In the genomic region with DNA sequence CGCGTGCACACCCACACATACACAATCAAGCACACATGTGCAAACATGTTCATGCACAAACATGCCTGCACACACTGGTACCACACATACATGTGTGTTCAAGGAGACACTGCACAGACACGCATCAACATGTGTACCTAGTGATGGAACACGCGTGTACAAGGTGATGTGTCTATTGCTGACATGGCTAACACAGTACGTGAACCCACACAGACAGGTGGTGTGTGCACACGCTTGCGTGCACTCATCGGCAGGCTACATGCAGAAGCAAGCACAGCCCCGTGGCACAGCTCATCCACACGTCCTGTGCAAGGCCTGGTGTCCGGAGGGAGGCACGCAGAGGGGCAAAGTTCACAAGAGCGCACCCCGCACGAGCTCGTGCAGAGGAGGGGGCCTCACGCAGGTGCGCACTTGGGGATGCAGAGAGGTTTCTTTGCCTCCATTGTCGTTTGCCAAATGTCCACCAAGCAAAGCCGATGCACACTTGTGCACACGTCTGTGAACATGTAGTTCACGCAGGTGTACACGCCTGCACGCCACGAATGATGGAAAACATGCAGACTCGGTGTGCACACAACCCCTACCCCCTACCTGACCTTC, we compare ENCODE assay signal across 8 cellular contexts. TPM values are rescaled to one million over a fixed set of nuclear protein-coding genes. Genes with fewer than 3 reads are reported as not detected.
DNase-seq lines count a peak whose midpoint lies in the region; ATAC-seq and TF ChIP-seq lines count a peak whose summit lies in the region.

No MANE protein-coding gene starts in this region.

- H3K27me3 ChIP-seq in AG04450 (ENCODE audit: control insufficient read depth, insufficient read depth, low read length) = no peaks in the 10 kb centered on the region
- no peaks in the 10 kb centered on the region for H3K27me3 ChIP-seq in IMR-90 (ENCODE audit: control insufficient read depth, insufficient read depth, low read length)
- H3K27me3 ChIP-seq in muscle layer of duodenum (ENCODE audit: low read depth, low read length) = no peaks in the 10 kb centered on the region

- no peak for TF ChIP-seq RAD21 in IMR-90 (IDR thresholded peaks at IDR 0.05; ENCODE audit: low read length)

- peak overlapping the region; percentile 76 for H4K91ac ChIP-seq in IMR-90 (ENCODE audit: insufficient read depth, low read depth, low read length)

- no peak overlapping the region for H2BK120ac ChIP-seq in IMR-90 (ENCODE audit: low read depth, low read length)

- H3K79me1 ChIP-seq in IMR-90 (ENCODE audit: low read depth in 1 of 2, low read length in 2 of 2) = peaks cover 6 to 62% of the 10 kb centered on the region in 2 experiments; a peak in 3 of 4 replicates

- TF ChIP-seq POLR2A in IMR-90 (IDR thresholded peaks at IDR 0.05; ENCODE audit: low read depth, low read length) = no peak

- H3K4me1 ChIP-seq in IMR-90 (ENCODE audit: control insufficient read depth, insufficient read depth, low read length) (peaks cover 31% of the 10 kb centered on the region), muscle layer of duodenum (ENCODE audit: control insufficient read depth in 1 of 2, insufficient read depth in 2 of 2, low read length in 2 of 2) (peaks cover 16 to 49% of the 10 kb centered on the region in 2 donors)

- WGBS in IMR-90 (ENCODE audit: extremely low coverage in 2 of 2, insufficient read length in 1 of 2), 2 experiments = 39% methylated on average over 24 of the region's 27 CpGs; no CpG with 5 or more reads in 1 of the 2 experiments

- ATAC-seq in IMR-90 (ENCODE audit: low read depth) (no peak), HG03159 (IDR thresholded peaks at IDR 0.05; ENCODE audit: unreplicated experiment) (no peak), GM21360 (IDR thresholded peaks at IDR 0.05; ENCODE audit: unreplicated experiment) (no peak), left lobe of liver (no peak), GM18511 (IDR thresholded peaks at IDR 0.05; ENCODE audit: unreplicated experiment) (no peak)

- H2AK5ac ChIP-seq in IMR-90 (ENCODE audit: low read depth, low read length) = peak overlapping the region; percentile 91

- H2BK20ac ChIP-seq in IMR-90 (ENCODE audit: low read depth, low read length) = no peak overlapping the region

- H3K23ac ChIP-seq in IMR-90 (ENCODE audit: low read depth, low read length) = peak overlapping the region; percentile 94

- peak overlapping the region in 1 of 2 experiments; percentile 5; a peak in 1 of 4 replicates for H4K8ac ChIP-seq in IMR-90 (ENCODE audit: low read depth in 2 of 2, low read length in 2 of 2)

- H4K5ac ChIP-seq in IMR-90 (ENCODE audit: low read depth, low read length) = no peak overlapping the region

- DNase-seq in AG04450 (ENCODE audit: low read depth, low spot score) (no peak), IMR-90 (no peak), cardiac fibroblast (ENCODE audit: low read depth in 2 of 2) (peak in 1 of 2 donors; percentile 30), left lobe of liver (ENCODE audit: low spot score) (no peak)

- TF ChIP-seq CTCF in AG04450 (IDR thresholded peaks at IDR 0.05; ENCODE audit: low read depth, low read length) (no peak), IMR-90 (conservative IDR thresholded peaks at IDR 0.05; ENCODE audit: low read depth, low read length) (no peak), cardiac fibroblast (IDR thresholded peaks at IDR 0.05; ENCODE audit: low read depth, low read length) (no peak)

- H3K9me3 ChIP-seq in AG04450 (ENCODE audit: control insufficient read depth, insufficient read depth, low read length) (no peaks in the 10 kb centered on the region; the same call in 1 of the 2 replicates), IMR-90 (ENCODE audit: control insufficient read depth, insufficient read depth, low read length) (no peaks in the 10 kb centered on the region), muscle layer of duodenum (ENCODE audit: control insufficient read depth in 1 of 2, low read length in 2 of 2) (no peaks in the 10 kb centered on the region)

- dilution Hi-C loops in IMR-90 (cut with HindIII; ENCODE audit: low sequenced_read_pairs, unreplicated experiment) = no loop called here

- 0 out of 2 replicates have a peak overlapping the region, but pooled peaks have one; percentile 25 for H3K18ac ChIP-seq in IMR-90 (ENCODE audit: low read depth, low read length)

- peak overlapping the region; percentile 91 for H3K9ac ChIP-seq in IMR-90 (ENCODE audit: low read depth, low read length)

- peak overlapping the region; percentile 90 for H3K4ac ChIP-seq in IMR-90 (ENCODE audit: low read depth, low read length)

- H3K9me1 ChIP-seq in IMR-90 (ENCODE audit: insufficient read depth, low read length) = peaks cover 3% of the 10 kb centered on the region

- peak overlapping the region; percentile 97 for H2AFZ ChIP-seq in IMR-90 (replicated peaks; ENCODE audit: low read length, poor library complexity)

- POLR2A ChIA-PET in AG04450 (lab: Yijun Ruan, JAX) = no interaction called here
- POLR2A ChIA-PET in IMR-90 (lab: Charles Lee; ENCODE audit: unreplicated experiment) = no interaction called here

- peak overlapping the region; percentile 79 for H2BK5ac ChIP-seq in IMR-90 (ENCODE audit: low read depth, low read length, poor library complexity, severe bottlenecking)

- H3K36me3 ChIP-seq in IMR-90 (ENCODE audit: control insufficient read depth, insufficient read depth, low read length) = peaks cover 19% of the 10 kb centered on the region
- H3K36me3 ChIP-seq in muscle layer of duodenum (ENCODE audit: control insufficient read depth in 1 of 2, insufficient read depth in 2 of 2, low read length in 2 of 2) = peaks cover 9% of the 10 kb centered on the region in 2 donors

- peak overlapping the region; percentile 21 for H3K27ac ChIP-seq in AG04450 (ENCODE audit: low read depth, low read length)
- H3K27ac ChIP-seq in IMR-90 (ENCODE audit: insufficient read depth, low read length) = peak overlapping the region; percentile 89
- no peak overlapping the region for H3K27ac ChIP-seq in muscle layer of duodenum (ENCODE audit: low read length)

- H2AK9ac ChIP-seq in IMR-90 (replicated peaks; ENCODE audit: low read depth, low read length, poor library complexity) = peak overlapping the region; percentile 97

- in situ Hi-C loops in IMR-90 (cut with MboI; ENCODE audit: low sequenced_read_pairs) = no loop called here

- BruUV-seq in IMR-90 (replicated peaks; lab: Mats Ljungman, UMichigan) = no TSS peak

- CTCF ChIA-PET in AG04450 (lab: Charles Lee) = no interaction called here
- CTCF ChIA-PET in IMR-90 (lab: Yijun Ruan, JAX) = no interaction called here

- H3K4me2 ChIP-seq in IMR-90 (ENCODE audit: low read depth, low read length) = peak overlapping the region; percentile 100

- peak overlapping the region; percentile 61 for H3K14ac ChIP-seq in IMR-90 (replicated peaks; ENCODE audit: low read depth, low read length)

- H4K20me1 ChIP-seq in IMR-90 (ENCODE audit: insufficient read depth, low read length) = peaks cover 45% of the 10 kb centered on the region

- no peak overlapping the region for H2BK15ac ChIP-seq in IMR-90 (ENCODE audit: low read depth, low read length)

- intact Hi-C loops in IMR-90 (cut with micrococcal nuclease) = loop anchor here (5.0 kb wide), 2 partner anchors 51 to 184 kb away; partner anchors contain the start of gene MXRA8

- peak overlapping the region; percentile 38; the same call in 1 of the 2 replicates for H3K56ac ChIP-seq in IMR-90 (ENCODE audit: extremely low read depth, insufficient read depth, low read length)

- H3K4me3 ChIP-seq in AG04450 (ENCODE audit: low read depth, low read length) (peak overlapping the region; percentile 72), IMR-90 (ENCODE audit: insufficient read depth, low read depth, low read length) (peak overlapping the region; percentile 93), cardiac fibroblast (replicated peaks in 1 of 2; ENCODE audit: low read depth in 2 of 2, low read length in 2 of 2) (peak overlapping the region; percentile 61 to 79), muscle layer of duodenum (ENCODE audit: low read depth in 1 of 2, low read length in 2 of 2) (peak overlapping the region; percentile 62 to 90)

TF ChIP-seq in IMR-90, 13 proteins besides CTCF, POLR2A, EP300 and RAD21 (continues in another document):
- TF ChIP-seq FOS (IDR thresholded peaks at IDR 0.05; ENCODE audit: low read depth, low read length) (no peak), RCOR1 (IDR thresholded peaks at IDR 0.05; ENCODE audit: insufficient replicate concordance, low read length) (no peak)

RNA-seq across cellular contexts. Expression of gene ACAP3, which starts 1.0 kb away (rescaled TPM):
- 17.5 and 24.8 TPM in 2 replicates for polyA plus RNA-seq in AG04450 (2011; rRNA removed)
- polyA minus RNA-seq in AG04450 (2011; rRNA and poly(A)+ RNA removed) = 16.3 and 24.9 TPM in 2 replicates
- 13.3 and 15.3 TPM in 2 replicates for total RNA-seq in IMR-90 (2012; rRNA removed)
- 58.2 and 75.2 TPM in 2 replicates for polyA plus RNA-seq in IMR-90 (2012; rRNA removed)
- polyA plus RNA-seq in IMR-90 (2012; cell fraction: cytosol; rRNA removed) = 27.8 and 31.6 TPM in 2 replicates
- 477 and 1,309 TPM in 2 replicates for polyA plus RNA-seq in IMR-90 (2012; cell fraction: nucleus; rRNA removed; ENCODE audit: low replicate concordance)
- 31.9 TPM for total RNA-seq in left lobe of liver

RNA-seq across cellular contexts. Expression of gene PUSL1, which starts 1.6 kb away (rescaled TPM):
- polyA plus RNA-seq in AG04450 (2011; rRNA removed) (9.6 and 15.6 TPM in 2 replicates), IMR-90 (2012; rRNA removed) (33.0 and 43.6 TPM in 2 replicates)
- polyA minus RNA-seq in AG04450 (2011; rRNA and poly(A)+ RNA removed) = 4.9 and 6.8 TPM in 2 replicates
- total RNA-seq in IMR-90 (2012; rRNA removed) (10.9 and 13.3 TPM in 2 replicates), left lobe of liver (8.4 TPM)
- polyA plus RNA-seq in IMR-90 (2012; cell fraction: cytosol; rRNA removed) = 26.4 and 45.6 TPM in 2 replicates
- 34.1 and 86.3 TPM in 2 replicates for polyA plus RNA-seq in IMR-90 (2012; cell fraction: nucleus; rRNA removed; ENCODE audit: low replicate concordance)

RNA-seq across cellular contexts. Expression of gene INTS11, which starts 17.7 kb away (rescaled TPM):
- 52.8 and 69.5 TPM in 2 replicates for polyA plus RNA-seq in AG04450 (2011; rRNA removed)
- polyA minus RNA-seq in AG04450 (2011; rRNA and poly(A)+ RNA removed) = 103 and 131 TPM in 2 replicates
- total RNA-seq in IMR-90 (2012; rRNA removed) = 52.5 and 56.1 TPM in 2 replicates
- 123 and 134 TPM in 2 replicates for polyA plus RNA-seq in IMR-90 (2012; rRNA removed)
- polyA plus RNA-seq in IMR-90 (2012; cell fraction: cytosol; rRNA removed) = 64.0 and 101 TPM in 2 replicates
- polyA plus RNA-seq in IMR-90 (2012; cell fraction: nucleus; rRNA removed; ENCODE audit: low replicate concordance) = 495 and 1,105 TPM in 2 replicates
- 42.4 TPM for total RNA-seq in left lobe of liver

RNA-seq across cellular contexts. Expression of gene CPTP, which starts 17.8 kb away (rescaled TPM):
- polyA plus RNA-seq in AG04450 (2011; rRNA removed) (7.1 and 9.5 TPM in 2 replicates), IMR-90 (2012; rRNA removed) (12.1 and 15.4 TPM in 2 replicates)
- 5.0 and 6.2 TPM in 2 replicates for polyA minus RNA-seq in AG04450 (2011; rRNA and poly(A)+ RNA removed)
- total RNA-seq in IMR-90 (2012; rRNA removed) (2.7 and 3.1 TPM in 2 replicates), left lobe of liver (40.0 TPM)
- polyA plus RNA-seq in IMR-90 (2012; cell fraction: cytosol; rRNA removed) = 7.4 and 21.9 TPM in 2 replicates
- 5.6 and 16.7 TPM in 2 replicates for polyA plus RNA-seq in IMR-90 (2012; cell fraction: nucleus; rRNA removed; ENCODE audit: low replicate concordance)

RNA-seq across cellular contexts. Expression of gene TAS1R3, which starts 24.3 kb away (rescaled TPM):
- polyA plus RNA-seq in AG04450 (2011; rRNA removed) (0.10 and 0.11 TPM in 2 replicates), IMR-90 (2012; rRNA removed) (0.05 and 0.06 TPM in 2 replicates)
- 0.04 and 0.09 TPM in 2 replicates for polyA minus RNA-seq in AG04450 (2011; rRNA and poly(A)+ RNA removed)
- total RNA-seq in IMR-90 (2012; rRNA removed) (under 0.01 TPM in 1 of 2 replicates, not detected in the other), left lobe of liver (0.30 TPM)
- polyA plus RNA-seq in IMR-90 (2012; cell fraction: cytosol; rRNA removed) = 0.04 TPM in 1 of 2 replicates, not detected in the other
- 0.56 and 1.9 TPM in 2 replicates for polyA plus RNA-seq in IMR-90 (2012; cell fraction: nucleus; rRNA removed; ENCODE audit: low replicate concordance)
